7 cellular contexts compared by ENCODE assay signal in genomic region chr10:92699193-92699517, GRCh38. TPM values are rescaled to one million over a fixed set of nuclear protein-coding genes. Genes with fewer than 3 reads are reported as not detected.
DNase-seq lines count a peak whose midpoint lies in the region; ATAC-seq and TF ChIP-seq lines count a peak whose summit lies in the region.

No MANE protein-coding gene starts in this region.

- peak overlapping the region; percentile 31 for H3K9ac ChIP-seq in iPS-18a (ENCODE audit: low read length)

- H3K9me3 ChIP-seq in iPS-18a (ENCODE audit: control insufficient read depth, low read depth, low read length) = no peaks in the 10 kb centered on the region

- peaks cover 69% of the 10 kb centered on the region for H3K27me3 Mint-ChIP-seq in activated T-helper 1 cell treated with anti-CD3 and anti-CD28 coated beads, Interleukin-12 subunit alpha, Interleukin-12 subunit beta, Interleukin-2, Interleukin-4 antibody, amounts not matched to agents 30 ng/mL and 10 ng/mL and 1 ng/mL, durations not matched to agents 14 hours and 24 hours and 36 hours (ENCODE audit: insufficient read depth)

- H3K4me1 Mint-ChIP-seq in activated T-helper 1 cell treated with anti-CD3 and anti-CD28 coated beads, Interleukin-12 subunit alpha, Interleukin-12 subunit beta, Interleukin-2, Interleukin-4 antibody, amounts not matched to agents 30 ng/mL and 10 ng/mL and 1 ng/mL, durations not matched to agents 14 hours and 24 hours and 36 hours (ENCODE audit: low read depth) = peaks cover 19% of the 10 kb centered on the region
- H3K4me1 Mint-ChIP-seq in stimulated activated effector memory CD8-positive, alpha-beta T cell treated with anti-CD3 and anti-CD28 coated beads, Interleukin-12 subunit alpha, Interleukin-12 subunit beta, amount 100 ng/mL, for 72 hours = peaks cover 18% of the 10 kb centered on the region

- H3K9me3 Mint-ChIP-seq in activated T-helper 1 cell treated with anti-CD3 and anti-CD28 coated beads, Interleukin-12 subunit alpha, Interleukin-12 subunit beta, Interleukin-2, Interleukin-4 antibody, amounts not matched to agents 30 ng/mL and 10 ng/mL and 1 ng/mL, durations not matched to agents 14 hours and 24 hours and 36 hours = no peaks in the 10 kb centered on the region
- no peaks in the 10 kb centered on the region for H3K9me3 Mint-ChIP-seq in stimulated activated effector memory CD8-positive, alpha-beta T cell treated with anti-CD3 and anti-CD28 coated beads, Interleukin-12 subunit alpha, Interleukin-12 subunit beta, amount 100 ng/mL, for 72 hours

- TF ChIP-seq CTCF in HFF-Myc (IDR thresholded peaks at IDR 0.05; ENCODE audit: low read depth, low read length, missing control alignments) = no peak

- peaks cover 77% of the 10 kb centered on the region for H3K27me3 ChIP-seq in iPS-18a (ENCODE audit: control insufficient read depth, insufficient read depth, low read length)

- no peak overlapping the region for H3K27ac Mint-ChIP-seq in activated T-helper 1 cell treated with anti-CD3 and anti-CD28 coated beads, Interleukin-12 subunit alpha, Interleukin-12 subunit beta, Interleukin-2, Interleukin-4 antibody, amounts not matched to agents 30 ng/mL and 10 ng/mL and 1 ng/mL, durations not matched to agents 14 hours and 24 hours and 36 hours
- no peak overlapping the region for H3K27ac Mint-ChIP-seq in stimulated activated effector memory CD8-positive, alpha-beta T cell treated with anti-CD3 and anti-CD28 coated beads, Interleukin-12 subunit alpha, Interleukin-12 subunit beta, amount 100 ng/mL, for 72 hours

- H3K4me3 ChIP-seq in HFF-Myc (replicated peaks; ENCODE audit: low read depth, low read length) (peak overlapping the region; percentile 34), iPS-18a (ENCODE audit: low read length) (peak overlapping the region; percentile 72)

- peak overlapping the region; percentile 80 for H3K4me3 Mint-ChIP-seq in activated T-helper 1 cell treated with anti-CD3 and anti-CD28 coated beads, Interleukin-12 subunit alpha, Interleukin-12 subunit beta, Interleukin-2, Interleukin-4 antibody, amounts not matched to agents 30 ng/mL and 10 ng/mL and 1 ng/mL, durations not matched to agents 14 hours and 24 hours and 36 hours
- peak overlapping the region; percentile 63 for H3K4me3 Mint-ChIP-seq in stimulated activated effector memory CD8-positive, alpha-beta T cell treated with anti-CD3 and anti-CD28 coated beads, Interleukin-12 subunit alpha, Interleukin-12 subunit beta, amount 100 ng/mL, for 72 hours

- no peak overlapping the region for H3K27ac ChIP-seq in iPS-18a (ENCODE audit: low read length)

- no peak for ATAC-seq in stimulated activated effector memory CD8-positive, alpha-beta T cell treated with anti-CD3 and anti-CD28 coated beads, Interleukin-12 subunit alpha, Interleukin-12 subunit beta, amount 100 ng/mL, for 72 hours
- ATAC-seq in HG02763 (IDR thresholded peaks at IDR 0.05; ENCODE audit: unreplicated experiment) (no peak), HG03354 (IDR thresholded peaks at IDR 0.05; ENCODE audit: poor library complexity, severe bottlenecking, unreplicated experiment) (no peak)

- intact Hi-C loops in activated T-helper 1 cell treated with anti-CD3 and anti-CD28 coated beads, Interleukin-12 subunit alpha, Interleukin-12 subunit beta, Interleukin-2, Interleukin-4 antibody, amounts not matched to agents 30 ng/mL and 10 ng/mL and 1 ng/mL, durations not matched to agents 14 hours and 24 hours and 36 hours (cut with micrococcal nuclease) = loop anchor here (1.0 to 10.0 kb wide), 2 partner anchors 8 to 186 kb away; no protein-coding TSS in a partner anchor

- H3K36me3 Mint-ChIP-seq in activated T-helper 1 cell treated with anti-CD3 and anti-CD28 coated beads, Interleukin-12 subunit alpha, Interleukin-12 subunit beta, Interleukin-2, Interleukin-4 antibody, amounts not matched to agents 30 ng/mL and 10 ng/mL and 1 ng/mL, durations not matched to agents 14 hours and 24 hours and 36 hours (ENCODE audit: low read depth) = no peaks in the 10 kb centered on the region
- H3K36me3 Mint-ChIP-seq in stimulated activated effector memory CD8-positive, alpha-beta T cell treated with anti-CD3 and anti-CD28 coated beads, Interleukin-12 subunit alpha, Interleukin-12 subunit beta, amount 100 ng/mL, for 72 hours = no peaks in the 10 kb centered on the region

- peaks cover 10% of the 10 kb centered on the region for H3K4me1 ChIP-seq in iPS-18a (ENCODE audit: control insufficient read depth, low read depth, low read length)

- no peak for DNase-seq in HFF-Myc (ENCODE audit: extremely low read depth, low read depth)
- no peak for DNase-seq in activated T-helper 1 cell treated with anti-CD3 and anti-CD28 coated beads, Interleukin-12 subunit alpha, Interleukin-12 subunit beta, Interleukin-2, Interleukin-4 antibody, amounts not matched to agents 30 ng/mL and 10 ng/mL and 1 ng/mL, durations not matched to agents 14 hours and 24 hours and 36 hours (ENCODE audit: low spot score)
- no peak for DNase-seq in stimulated activated effector memory CD8-positive, alpha-beta T cell treated with anti-CD3 and anti-CD28 coated beads, Interleukin-12 subunit alpha, Interleukin-12 subunit beta, amount 100 ng/mL, for 72 hours (ENCODE audit: low spot score in 2 of 2)
- DNase-seq in C1 segment of cervical spinal cord (lab: John Stamatoyannopoulos, UW) = no peak

- H3K36me3 ChIP-seq in iPS-18a (ENCODE audit: control insufficient read depth, low read depth, low read length) = no peaks in the 10 kb centered on the region

RNA-seq across cellular contexts. Expression of gene HHEX, which starts 9.4 kb away (rescaled TPM):
- 0.16 and 0.32 TPM in 2 replicates for total RNA-seq in activated T-helper 1 cell treated with anti-CD3 and anti-CD28 coated beads, Interleukin-12 subunit alpha, Interleukin-12 subunit beta, Interleukin-2, Interleukin-4 antibody, amounts not matched to agents 30 ng/mL and 10 ng/mL and 1 ng/mL, durations not matched to agents 14 hours and 24 hours and 36 hours
